In the genomic region with DNA sequence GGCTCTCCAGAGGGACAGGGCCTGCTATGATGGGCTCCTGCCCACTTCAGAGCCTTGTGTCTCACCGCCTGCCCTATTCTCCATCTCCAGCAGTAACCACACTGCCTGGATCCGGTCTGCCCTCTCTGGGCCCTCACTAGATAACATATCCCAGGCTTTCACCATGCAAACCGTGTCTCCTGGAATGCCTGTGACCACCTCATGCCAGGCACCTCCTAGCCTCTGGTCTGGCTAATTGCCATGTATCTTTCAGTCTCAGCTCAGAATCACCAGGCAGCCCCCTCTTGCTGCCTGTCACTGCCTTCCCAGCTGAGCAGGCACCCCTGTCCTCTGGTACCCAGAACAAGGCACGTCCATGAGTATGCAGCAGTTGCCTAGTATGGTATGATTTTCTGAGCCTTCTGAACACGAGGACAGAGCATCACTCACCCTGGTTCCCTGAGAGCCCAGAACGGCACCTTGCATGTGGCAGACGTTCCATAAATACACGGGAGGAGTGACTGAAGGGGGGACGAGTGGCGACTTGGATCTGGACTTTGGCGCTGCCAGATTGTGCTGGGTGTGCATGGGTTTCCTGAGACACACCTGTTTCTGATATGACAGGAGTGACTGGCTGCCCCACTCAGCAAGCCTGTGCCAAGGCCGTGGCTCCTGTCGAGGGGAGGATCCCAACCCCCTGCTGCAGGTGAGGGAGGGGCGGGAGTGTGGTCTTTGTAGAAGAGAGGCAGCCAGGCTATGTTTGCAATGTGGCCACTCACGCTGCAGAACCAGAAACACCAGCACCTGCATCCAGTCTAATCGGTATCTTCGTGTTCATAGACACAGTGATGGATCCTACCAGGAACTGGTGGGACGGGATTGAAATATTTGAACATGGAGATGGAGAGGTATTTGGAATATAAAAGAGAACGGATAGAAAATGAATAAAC, we compare ENCODE assay signal across 1 cellular context.
TF ChIP-seq lines count a peak whose summit lies in the region.

No MANE protein-coding gene starts in this region.

TF ChIP-seq in IMR-90, 13 proteins besides CTCF, POLR2A, EP300 and RAD21:
- TF ChIP-seq FOS (IDR thresholded peaks at IDR 0.05; ENCODE audit: low read depth, low read length) (no peak), CEBPB (IDR thresholded peaks at IDR 0.05; ENCODE audit: low read depth, low read length) (no peak), BHLHE40 (IDR thresholded peaks at IDR 0.05; ENCODE audit: low read depth, low read length) (no peak), MAFK (IDR thresholded peaks at IDR 0.05; ENCODE audit: low read depth, low read length) (no peak), CHD1 (IDR thresholded peaks at IDR 0.05; ENCODE audit: low read depth, low read length) (no peak), NFE2L2 (IDR thresholded peaks at IDR 0.05; ENCODE audit: low read depth, low read length) (no peak), RFX5 (IDR thresholded peaks at IDR 0.05; ENCODE audit: low read depth, low read length) (no peak)
- TF ChIP-seq, protein P1, sequence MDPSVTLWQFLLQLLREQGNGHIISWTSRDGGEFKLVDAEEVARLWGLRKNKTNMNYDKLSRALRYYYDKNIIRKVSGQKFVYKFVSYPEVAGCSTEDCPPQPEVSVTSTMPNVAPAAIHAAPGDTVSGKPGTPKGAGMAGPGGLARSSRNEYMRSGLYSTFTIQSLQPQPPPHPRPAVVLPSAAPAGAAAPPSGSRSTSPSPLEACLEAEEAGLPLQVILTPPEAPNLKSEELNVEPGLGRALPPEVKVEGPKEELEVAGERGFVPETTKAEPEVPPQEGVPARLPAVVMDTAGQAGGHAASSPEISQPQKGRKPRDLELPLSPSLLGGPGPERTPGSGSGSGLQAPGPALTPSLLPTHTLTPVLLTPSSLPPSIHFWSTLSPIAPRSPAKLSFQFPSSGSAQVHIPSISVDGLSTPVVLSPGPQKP (IDR thresholded peaks at IDR 0.05; ENCODE audit: borderline replicate concordance, low read depth, low read length) = no peak
